In the genomic region with DNA sequence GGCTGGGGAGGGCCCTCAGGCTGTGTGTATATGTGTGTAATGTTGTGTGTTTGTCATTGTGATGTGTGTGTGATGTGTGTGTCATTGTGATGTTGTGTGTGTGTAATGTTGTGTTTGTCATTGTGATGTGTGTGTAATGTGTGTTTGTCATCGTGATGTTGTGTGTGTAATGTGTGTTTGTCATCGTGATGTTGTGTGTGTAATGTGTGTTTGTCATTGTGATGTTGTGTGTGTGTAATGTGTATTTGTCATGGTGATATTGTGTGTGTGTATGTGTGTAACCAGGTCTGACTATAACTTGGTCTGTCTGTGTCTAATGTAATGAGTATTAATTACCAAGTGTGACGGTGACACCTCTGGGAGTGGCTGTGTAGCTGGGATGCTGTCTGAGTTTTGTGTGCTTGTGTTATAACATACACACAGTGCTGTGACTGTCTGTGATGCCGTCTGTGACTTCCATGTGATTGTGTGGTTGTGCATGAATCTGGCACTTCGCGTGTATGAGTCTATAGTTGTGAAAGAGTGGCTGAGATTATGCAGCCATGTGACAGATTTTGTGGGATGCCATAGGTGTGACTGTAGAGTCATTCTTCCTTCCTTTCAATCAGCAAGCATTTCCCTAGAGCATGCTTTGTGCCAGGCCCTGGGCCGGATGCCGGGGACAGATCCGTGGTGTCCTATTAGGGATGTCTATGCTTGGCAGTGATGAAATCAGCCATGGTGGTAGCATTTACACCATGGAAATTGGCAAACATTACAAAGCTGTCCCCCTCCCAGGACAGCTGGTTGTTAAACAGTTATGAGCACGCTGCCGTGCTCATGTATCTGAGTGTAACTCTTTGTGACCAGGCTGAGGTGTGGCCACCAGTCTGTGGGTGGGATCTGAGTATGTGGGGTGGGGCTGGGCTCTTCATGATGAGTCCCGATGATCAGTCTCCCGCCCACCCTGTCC, we compare ENCODE assay signal across 13 cellular contexts. TPM values are rescaled to one million over a fixed set of nuclear protein-coding genes. Genes with fewer than 3 reads are reported as not detected.
DNase-seq lines count a peak whose midpoint lies in the region; ATAC-seq and TF ChIP-seq lines count a peak whose summit lies in the region.
"Had no signal": no experiment of that assay in that cellular context is flagged by ENCODE, and none has a peak within 500 bp of the region (broad histone marks: within the 10 kb centered on the region; RNA-seq: fewer than 3 reads in every experiment).

No MANE protein-coding gene starts in this region.

- TF ChIP-seq POLR2A in vagina (IDR thresholded peaks at IDR 0.05): no peak
- no peak for TF ChIP-seq POLR2A in transverse colon (IDR thresholded peaks at IDR 0.05)

- H3K36me3 ChIP-seq in PC-3 (ENCODE audit: low read depth, low read length) (no peaks in the 10 kb centered on the region), mammary epithelial cell (ENCODE audit: insufficient read depth, low read length) (no peaks in the 10 kb centered on the region), vagina (no peaks in the 10 kb centered on the region), transverse colon (no peaks in the 10 kb centered on the region)

- H2AFZ ChIP-seq in PC-3 (ENCODE audit: low read length): no peak overlapping the region
- no peak overlapping the region for H2AFZ ChIP-seq in mammary epithelial cell (ENCODE audit: low read depth, low read length)

- TF ChIP-seq CTCF in PC-3 (conservative IDR thresholded peaks at IDR 0.05; ENCODE audit: low read depth, low read length) (no peak), mammary epithelial cell (conservative IDR thresholded peaks at IDR 0.05 in 1 of 2, IDR thresholded peaks at IDR 0.05 in 1 of 2; ENCODE audit: extremely low read depth in 1 of 2, insufficient read depth in 1 of 2, low read depth in 1 of 2, low read length in 2 of 2) (no peak), vagina (IDR thresholded peaks at IDR 0.05) (no peak), transverse colon (IDR thresholded peaks at IDR 0.05) (no peak)

- H3K4me3 ChIP-seq in PC-3 (ENCODE audit: low read length) (no peak overlapping the region), mammary epithelial cell (replicated peaks in 1 of 3; ENCODE audit: insufficient read depth in 1 of 3, low read depth in 2 of 3, low read length in 3 of 3) (no peak overlapping the region), vagina (no peak overlapping the region), transverse colon (no peak overlapping the region)

- H3K4me1 ChIP-seq in PC-3 (ENCODE audit: insufficient read depth, low read length) (peaks cover 10% of the 10 kb centered on the region), mammary epithelial cell (ENCODE audit: insufficient read depth, low read length) (no peaks in the 10 kb centered on the region), vagina (no peaks in the 10 kb centered on the region), transverse colon (no peaks in the 10 kb centered on the region)

- TF ChIP-seq EP300 in transverse colon (IDR thresholded peaks at IDR 0.05; ENCODE audit: low read depth): no peak

- no peak overlapping the region for H3K27ac ChIP-seq in PC-3 (ENCODE audit: low read length)
- H3K27ac ChIP-seq in mammary epithelial cell (ENCODE audit: insufficient read depth, low read depth, low read length): no peak overlapping the region
- no peak overlapping the region for H3K27ac ChIP-seq in vagina
- no peak overlapping the region for H3K27ac ChIP-seq in transverse colon

- H3K9ac ChIP-seq in PC-3 (ENCODE audit: low read length) (no peak overlapping the region), mammary epithelial cell (ENCODE audit: insufficient read depth, low read length) (no peak overlapping the region)

- POLR2A ChIA-PET in PC-3 (lab: Charles Lee; ENCODE audit: unreplicated experiment): no interaction called here

- WGBS in mammary epithelial cell (ENCODE audit: low coverage, missing lambda C conversion rate): 83% methylated on average over 13 of the region's 13 CpGs
- WGBS in transverse colon (ENCODE audit: low coverage in 1 of 2), 2 donors: 68 to 73% methylated on average over 4 to 13 of the region's 13 CpGs

- intact Hi-C loops in PC-3 (cut with micrococcal nuclease) (no loop called here), mammary epithelial cell (cut with micrococcal nuclease) (no loop called here), vagina (cut with DNase I) (no loop called here), transverse colon (cut with DNase I; ENCODE audit: low total_unique reads) (no loop called here)

- H3K4me2 ChIP-seq in PC-3 (ENCODE audit: low read length): no peak overlapping the region
- no peak overlapping the region for H3K4me2 ChIP-seq in mammary epithelial cell (ENCODE audit: insufficient read depth, low read depth, low read length)

- CTCF ChIA-PET in PC-3 (lab: Charles Lee): no interaction called here
- CTCF ChIA-PET in mammary epithelial cell (lab: Charles Lee; ENCODE audit: low non-redundant PET): no interaction called here

- dilution Hi-C loops in mammary epithelial cell (cut with HindIII; ENCODE audit: low sequenced_read_pairs): no loop called here

- in situ Hi-C loops in mammary epithelial cell (cut with MboI; ENCODE audit: low sequenced_read_pairs in 2 of 2): no loop called here
- in situ Hi-C loops in transverse colon (cut with MboI; ENCODE audit: low pct_ligation_motif_present in 1 of 4, low pct_unique_long_range_greater_than_20kb in 1 of 4, low sequenced_read_pairs in 3 of 4): no loop called here

- H3K27me3 ChIP-seq in PC-3 (ENCODE audit: low read length): peaks cover 17% of the 10 kb centered on the region
- no peaks in the 10 kb centered on the region for H3K27me3 ChIP-seq in mammary epithelial cell (ENCODE audit: insufficient read depth, low read length)
- no peaks in the 10 kb centered on the region for H3K27me3 ChIP-seq in vagina
- peaks cover 32% of the 10 kb centered on the region for H3K27me3 ChIP-seq in transverse colon

- H3K79me2 ChIP-seq in PC-3 (ENCODE audit: low read length): no peaks in the 10 kb centered on the region
- no peaks in the 10 kb centered on the region for H3K79me2 ChIP-seq in mammary epithelial cell (ENCODE audit: insufficient read depth, low read length)

- BruUV-seq in PC-3 (replicated peaks; lab: Mats Ljungman, UMichigan) (no TSS peak), mammary epithelial cell (replicated peaks; lab: Mats Ljungman, UMichigan) (no TSS peak)

- H3K9me3 ChIP-seq in PC-3 (ENCODE audit: low read length): no peaks in the 10 kb centered on the region
- H3K9me3 ChIP-seq in mammary epithelial cell (replicated peaks; ENCODE audit: insufficient read depth, low read length): no peaks in the 10 kb centered on the region
- H3K9me3 ChIP-seq in vagina: peaks cover 3% of the 10 kb centered on the region
- no peaks in the 10 kb centered on the region for H3K9me3 ChIP-seq in transverse colon

- peak; percentile 80 for DNase-seq in activated CD8-positive, alpha-beta memory T cell treated with anti-CD3 and anti-CD28 coated beads for 24 hours
- DNase-seq in activated CD8-positive, alpha-beta memory T cell treated with anti-CD3 and anti-CD28 coated beads, Interleukin-2, amount 50 U/mL, for 48 hours: no peak
- DNase-seq in PC-3 (peak; percentile 28), mammary epithelial cell (peak; percentile 28), vagina (ENCODE audit: extremely low spot score in 2 of 2) (no peak), transverse colon (no peak)
- peak; percentile 33 to 56 for DNase-seq in stimulated activated CD4-positive, alpha-beta T cell treated with anti-CD3 and anti-CD28 coated beads, Interleukin-4, amount 100 ng/mL, for 4 hours
- DNase-seq: erythroblast, NCI-H2171 treated with DMSO at 0.1 percent for 48 hours had no signal

- no peaks in the 10 kb centered on the region for H4K20me1 ChIP-seq in PC-3 (ENCODE audit: low read length)
- H4K20me1 ChIP-seq in mammary epithelial cell (ENCODE audit: insufficient read depth, low read length): no peaks in the 10 kb centered on the region

- H3K9me2 ChIP-seq in PC-3 (replicated peaks; ENCODE audit: low read length): no peaks in the 10 kb centered on the region

- no peaks in the 10 kb centered on the region for H3F3A ChIP-seq in PC-3 (ENCODE audit: low read length, unreplicated experiment)

- ATAC-seq in PC-3 (no peak), HG03521 (IDR thresholded peaks at IDR 0.05; ENCODE audit: unreplicated experiment) (no peak)

RNA-seq across cellular contexts. Expression of gene TNFSF14, which starts 6.4 kb away (rescaled TPM):
- total RNA-seq in PC-3 (2014; rRNA removed) (not detected in 2 replicates), mammary epithelial cell (under 1 TPM in 1 of 2 donors, not detected in 1; 0.16 TPM), vagina (1.7 TPM), transverse colon (under 1 TPM in 2 of 4 donors, not detected in 2; 0.27 to 0.48 TPM)
- not detected for polyA plus RNA-seq in mammary epithelial cell
- not detected for polyA minus RNA-seq in mammary epithelial cell
- total RNA-seq: G401, myocyte had no signal

RNA-seq across cellular contexts. Expression of gene C3, which starts 56.9 kb away (rescaled TPM):
- total RNA-seq in PC-3 (2014; rRNA removed) (13.3 and 16.9 TPM in 2 replicates), mammary epithelial cell (100 to 1,000 TPM in 1 of 2 donors, 10 to 100 TPM in 1; 20.5 to 122 TPM), vagina (1,239 TPM), transverse colon (100 to 1,000 TPM in 3 of 4 donors, 10 to 100 TPM in 1; 50.1 to 351 (median 194) TPM)
- polyA plus RNA-seq in mammary epithelial cell: 142 TPM
- 403 TPM for polyA minus RNA-seq in mammary epithelial cell
- polyA plus RNA-seq: IgD-negative memory B cell had no signal

Comparison
In these comparisons a context has a peak if more than half of its experiments do, and no peak if none do; other contexts are left out.
1. DNase-seq: peak in activated CD8-positive, alpha-beta memory T cell treated with anti-CD3 and anti-CD28 coated beads for 24 hours (single experiment), PC-3 (single experiment), mammary epithelial cell (single experiment) and stimulated activated CD4-positive, alpha-beta T cell treated with anti-CD3 and anti-CD28 coated beads, Interleukin-4, amount 100 ng/mL, for 4 hours (2 of 2); none in activated CD8-positive, alpha-beta memory T cell treated with anti-CD3 and anti-CD28 coated beads, Interleukin-2, amount 50 U/mL, for 48 hours (single experiment), vagina (0 of 2) and transverse colon (single experiment).